Comparison of ENCODE assay signal across 14 cellular contexts in genomic region chr7:151592868-151593486, GRCh38.
A peak's percentile ranks its signal among the peaks of the same experiment; 100 is the strongest.
DNase-seq lines count a peak whose midpoint lies in the region; ATAC-seq and TF ChIP-seq lines count a peak whose summit lies in the region.
"Had no signal": no experiment of that assay in that cellular context is flagged by ENCODE, and none has a peak within 500 bp of the region (broad histone marks: within the 10 kb centered on the region; RNA-seq: fewer than 3 reads in every experiment).

No MANE protein-coding gene starts in this region.

- ATAC-seq in Panc1, result peak; percentile 56; the same call in 1 of the 2 replicates
- ATAC-seq in stimulated activated effector memory CD8-positive, alpha-beta T cell treated with anti-CD3 and anti-CD28 coated beads, Interleukin-12 subunit alpha, Interleukin-12 subunit beta, amount 100 ng/mL, for 72 hours, result no peak
- ATAC-seq: Right ventricle myocardium inferior, WTC11 had no signal

- intact Hi-C loops in Panc1 (cut with micrococcal nuclease; ENCODE audit: unreplicated experiment) (no loop called here), stomach (cut with DNase I; ENCODE audit: low total_unique reads) (no loop called here)

- in situ Hi-C loops in Panc1 (cut with HindIII; ENCODE audit: low pct_unique_long_range_greater_than_20kb, low sequenced_read_pairs), result no loop called here

- H3K27me3 ChIP-seq in Panc1 (ENCODE audit: control insufficient read depth, insufficient read depth, low read length) (no peaks in the 10 kb centered on the region), osteoblast (ENCODE audit: insufficient read depth, low read length) (no peaks in the 10 kb centered on the region), stomach (no peaks in the 10 kb centered on the region)

- peaks cover 5% of the 10 kb centered on the region for H3K36me3 ChIP-seq in Panc1 (ENCODE audit: control insufficient read depth, insufficient read depth, low read length)
- H3K36me3 ChIP-seq in osteoblast (ENCODE audit: insufficient read depth, low read length), result peaks cover 24% of the 10 kb centered on the region
- peaks cover 13 to 38% (median 33%) of the 10 kb centered on the region in 4 donors for H3K36me3 ChIP-seq in stomach

- no peak for TF ChIP-seq CTCF in Panc1 (IDR thresholded peaks at IDR 0.05)
- TF ChIP-seq CTCF in epithelial cell of proximal tubule (conservative IDR thresholded peaks at IDR 0.05; ENCODE audit: low read depth, low read length), result no peak
- no peak for TF ChIP-seq CTCF in osteoblast (IDR thresholded peaks at IDR 0.05; ENCODE audit: extremely low read depth, low read depth, low read length)
- no peak for TF ChIP-seq CTCF in stomach (IDR thresholded peaks at IDR 0.05)
- TF ChIP-seq CTCF in endothelial cell (IDR thresholded peaks at IDR 0.05; ENCODE audit: unreplicated experiment), result no peak

- DNase-seq in Daoy (ENCODE audit: low read depth), result peak; percentile 88
- peak; percentile 65 for DNase-seq in Panc1 (ENCODE audit: low read depth, low spot score)
- DNase-seq in epithelial cell of proximal tubule (ENCODE audit: low read depth), result peak; percentile 87
- DNase-seq in osteoblast (ENCODE audit: insufficient read length, low spot score, missing footprints), result peak; percentile 98
- DNase-seq in stimulated activated effector memory CD8-positive, alpha-beta T cell treated with anti-CD3 and anti-CD28 coated beads, Interleukin-12 subunit alpha, Interleukin-12 subunit beta, amount 100 ng/mL, for 72 hours (ENCODE audit: low spot score in 2 of 2), result no peak
- no peak for DNase-seq in T1000 (lab: John Stamatoyannopoulos, UW)
- no peak for DNase-seq in stomach
- DNase-seq in endothelial cell (ENCODE audit: low spot score), result no peak
- DNase-seq: cortex of kidney, NCI-H2171, nephron progenitor cell had no signal

- H3K4me2 ChIP-seq in osteoblast (ENCODE audit: insufficient read depth, low read length), result peak overlapping the region; percentile 6

- H3K4me1 Mint-ChIP-seq in stimulated activated effector memory CD8-positive, alpha-beta T cell treated with anti-CD3 and anti-CD28 coated beads, Interleukin-12 subunit alpha, Interleukin-12 subunit beta, amount 100 ng/mL, for 72 hours, result peaks cover 18% of the 10 kb centered on the region
- H3K4me1 Mint-ChIP-seq in endothelial cell (ENCODE audit: unreplicated experiment), result no peaks in the 10 kb centered on the region
- H3K4me1 Mint-ChIP-seq: WTC11 had no signal

- H3K9me3 ChIP-seq in Panc1 (ENCODE audit: control insufficient read depth, insufficient read depth, low read depth, low read length), result no peaks in the 10 kb centered on the region
- no peaks in the 10 kb centered on the region for H3K9me3 ChIP-seq in osteoblast (ENCODE audit: low read depth, low read length)
- H3K9me3 ChIP-seq in stomach, result no peaks in the 10 kb centered on the region

- 85 to 94% (median 92%) methylated on average over 12 of the region's 12 CpGs for WGBS in stomach, 5 donors

- H4K20me1 ChIP-seq in osteoblast (ENCODE audit: insufficient read depth, low read length), result no peaks in the 10 kb centered on the region

- no peak for TF ChIP-seq EP300 in stomach (IDR thresholded peaks at IDR 0.05)

- TF ChIP-seq POLR2A in stomach (IDR thresholded peaks at IDR 0.05), result no peak

- H3K4me1 ChIP-seq in Panc1 (ENCODE audit: control insufficient read depth, insufficient read depth, low read length) (peaks cover 16% of the 10 kb centered on the region), osteoblast (ENCODE audit: insufficient read depth, low read length) (peaks cover 20% of the 10 kb centered on the region), stomach (peaks cover 0 to 17% (median 11%) of the 10 kb centered on the region in 4 donors)

- peaks cover 10% of the 10 kb centered on the region for H3K36me3 Mint-ChIP-seq in stimulated activated effector memory CD8-positive, alpha-beta T cell treated with anti-CD3 and anti-CD28 coated beads, Interleukin-12 subunit alpha, Interleukin-12 subunit beta, amount 100 ng/mL, for 72 hours
- peaks cover 3% of the 10 kb centered on the region for H3K36me3 Mint-ChIP-seq in endothelial cell (ENCODE audit: low read depth, unreplicated experiment)
- H3K36me3 Mint-ChIP-seq: WTC11 had no signal

- peaks cover 2% of the 10 kb centered on the region for H3K27me3 Mint-ChIP-seq in endothelial cell (ENCODE audit: unreplicated experiment)

- H3K27ac Mint-ChIP-seq in stimulated activated effector memory CD8-positive, alpha-beta T cell treated with anti-CD3 and anti-CD28 coated beads, Interleukin-12 subunit alpha, Interleukin-12 subunit beta, amount 100 ng/mL, for 72 hours, result no peak overlapping the region
- H3K27ac Mint-ChIP-seq in endothelial cell (ENCODE audit: unreplicated experiment), result no peak overlapping the region
- H3K27ac Mint-ChIP-seq: activated T-helper 1 cell treated with anti-CD3 and anti-CD28 coated beads, Interleukin-12 subunit alpha, Interleukin-12 subunit beta, Interleukin-2, Interleukin-4 antibody, amounts not matched to agents 30 ng/mL and 10 ng/mL and 1 ng/mL, durations not matched to agents 14 hours and 24 hours and 36 hours; nephron progenitor cell had no signal

- H2AFZ ChIP-seq in osteoblast (ENCODE audit: low read length), result no peak overlapping the region

- H3K79me2 ChIP-seq in osteoblast (ENCODE audit: insufficient read depth, low read length), result peaks cover 72% of the 10 kb centered on the region

- no peaks in the 10 kb centered on the region for H3K9me3 Mint-ChIP-seq in stimulated activated effector memory CD8-positive, alpha-beta T cell treated with anti-CD3 and anti-CD28 coated beads, Interleukin-12 subunit alpha, Interleukin-12 subunit beta, amount 100 ng/mL, for 72 hours
- no peaks in the 10 kb centered on the region for H3K9me3 Mint-ChIP-seq in endothelial cell (ENCODE audit: unreplicated experiment)
- H3K9me3 Mint-ChIP-seq: activated T-helper 1 cell treated with anti-CD3 and anti-CD28 coated beads, Interleukin-12 subunit alpha, Interleukin-12 subunit beta, Interleukin-2, Interleukin-4 antibody, amounts not matched to agents 30 ng/mL and 10 ng/mL and 1 ng/mL, durations not matched to agents 14 hours and 24 hours and 36 hours; WTC11 had no signal

- H3K4me3 ChIP-seq in Panc1 (ENCODE audit: low read depth in 2 of 2, low read length in 2 of 2), result no peak overlapping the region
- H3K4me3 ChIP-seq in epithelial cell of proximal tubule (ENCODE audit: low read depth, low read length), result no peak overlapping the region
- no peak overlapping the region for H3K4me3 ChIP-seq in osteoblast (ENCODE audit: insufficient read depth, low read length)
- H3K4me3 ChIP-seq in stomach, result no peak overlapping the region

- H3K27ac ChIP-seq in Panc1 (ENCODE audit: low read length) (no peak overlapping the region), osteoblast (ENCODE audit: low read depth, low read length) (peak overlapping the region; percentile 82), stomach (peak overlapping the region in 1 of 5 donors; percentile 39)

- no peak overlapping the region for H3K4me3 Mint-ChIP-seq in stimulated activated effector memory CD8-positive, alpha-beta T cell treated with anti-CD3 and anti-CD28 coated beads, Interleukin-12 subunit alpha, Interleukin-12 subunit beta, amount 100 ng/mL, for 72 hours
- H3K4me3 Mint-ChIP-seq in endothelial cell (ENCODE audit: unreplicated experiment), result no peak overlapping the region
- H3K4me3 Mint-ChIP-seq: activated T-helper 1 cell treated with anti-CD3 and anti-CD28 coated beads, Interleukin-12 subunit alpha, Interleukin-12 subunit beta, Interleukin-2, Interleukin-4 antibody, amounts not matched to agents 30 ng/mL and 10 ng/mL and 1 ng/mL, durations not matched to agents 14 hours and 24 hours and 36 hours; nephron progenitor cell; WTC11 had no signal

- BruUV-seq in Panc1 (replicated peaks; lab: Mats Ljungman, UMichigan), result no TSS peak

- POLR2A ChIA-PET in Panc1 (lab: Charles Lee), result interaction anchor here (0.6 kb wide), 1 partner anchor 49 kb away, joined by 3 read pairs; no protein-coding TSS in a partner anchor

- CTCF ChIA-PET in Panc1 (lab: Charles Lee), result interaction anchor here (0.6 kb wide), 1 partner anchor 428 kb away, joined by 8 read pairs; no protein-coding TSS in a partner anchor

Comparison
In these comparisons a context has a peak if more than half of its experiments do, and no peak if none do; other contexts are left out.
1. DNase-seq: peak in Daoy (single experiment), Panc1 (single experiment), epithelial cell of proximal tubule (single experiment) and osteoblast (single experiment); none in stimulated activated effector memory CD8-positive, alpha-beta T cell treated with anti-CD3 and anti-CD28 coated beads, Interleukin-12 subunit alpha, Interleukin-12 subunit beta, amount 100 ng/mL, for 72 hours (0 of 2), T1000 (single experiment), stomach (single experiment) and endothelial cell (single experiment).